Comparison of ENCODE assay signal across 18 cellular contexts in the genomic region with DNA sequence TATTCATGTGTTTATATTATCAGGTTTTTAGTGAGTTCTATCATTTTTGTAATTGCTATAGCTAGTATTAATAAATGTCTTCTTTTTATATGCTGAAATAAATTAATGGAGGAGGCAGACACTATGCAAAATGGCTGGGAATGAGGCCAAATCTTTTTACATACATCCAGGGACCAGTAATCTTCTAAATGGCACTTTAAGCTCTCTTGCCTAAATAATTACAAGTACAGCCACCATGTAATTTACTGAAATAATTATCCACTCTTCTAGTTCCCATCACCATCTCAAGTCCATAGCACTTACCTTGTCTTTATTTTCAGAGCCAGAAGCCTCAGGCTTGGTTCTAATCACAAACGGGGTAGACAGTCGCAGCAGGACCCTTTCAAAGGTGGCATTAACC.
"Had no signal": no experiment of that assay in that cellular context is flagged by ENCODE, and none has a peak within 500 bp of the region (broad histone marks: within the 10 kb centered on the region; RNA-seq: fewer than 3 reads in every experiment).

No MANE protein-coding gene starts in this region.

- DNase-seq: activated CD4-positive, alpha-beta memory T cell treated with anti-CD3 and anti-CD28 coated beads for 36 hours; activated CD4-positive, alpha-beta T cell treated with anti-CD3 and anti-CD28 coated beads for 48 hours; activated gamma-delta T cell; anterior cingulate cortex; body of pancreas; cortex of kidney; endodermal cell; esophagus squamous epithelium; gastrocnemius medialis; left colon; psoas muscle; spleen; stimulated activated CD4-positive, alpha-beta T cell treated with anti-CD3 and anti-CD28 coated beads, Interleukin-4, amount 100 ng/mL, for 1 hour; stimulated activated naive CD4-positive, alpha-beta T cell; testis; trophoblast cell; uterus had no signal

- ATAC-seq: body of pancreas; gastrocnemius medialis; left colon; natural killer cell treated with Interleukin-12 subunit alpha and Interleukin-12 subunit beta and Interleukin-15 and Interleukin-18, amount 100 ng/mL, for 72 hours; psoas muscle had no signal
